ENCODE assay signal across 18 cellular contexts in the genomic region with DNA sequence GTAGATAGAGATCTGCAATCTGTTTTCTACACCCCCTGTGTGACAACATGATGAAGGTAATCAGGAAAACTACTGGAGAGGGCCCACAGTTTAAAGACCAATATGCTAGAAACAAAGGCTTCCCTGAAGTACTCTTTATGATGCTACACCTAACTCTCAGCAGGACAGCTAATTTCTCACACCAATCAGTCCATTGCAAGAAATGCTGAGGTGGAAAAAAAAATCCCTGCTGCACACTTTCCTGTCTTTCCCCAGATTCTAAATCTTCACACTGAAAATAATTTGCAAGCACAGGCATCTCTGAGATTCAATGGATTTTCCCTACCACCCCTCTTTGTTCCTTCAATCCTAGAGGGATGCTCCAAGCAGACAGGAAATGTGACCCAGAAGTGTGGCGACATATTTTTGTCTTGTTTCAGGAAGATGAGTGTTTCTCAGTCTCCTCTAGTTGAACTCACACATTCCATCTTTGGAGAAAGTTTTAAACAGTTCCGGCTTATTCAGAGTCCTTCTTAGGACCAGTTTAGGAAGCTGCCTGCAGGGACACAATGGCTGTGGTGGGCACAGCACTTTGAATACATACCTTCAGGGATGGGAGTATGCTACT.
DNase-seq lines count a peak whose midpoint lies in the region; ATAC-seq and TF ChIP-seq lines count a peak whose summit lies in the region.
"Had no signal": no experiment of that assay in that cellular context is flagged by ENCODE, and none has a peak within 500 bp of the region (broad histone marks: within the 10 kb centered on the region; RNA-seq: fewer than 3 reads in every experiment).

No MANE protein-coding gene starts in this region.

- H2BK20ac ChIP-seq in IMR-90 (ENCODE audit: low read depth, low read length), result no peak overlapping the region

- no peaks in the 10 kb centered on the region for H3K9me1 ChIP-seq in IMR-90 (ENCODE audit: insufficient read depth, low read length)

- H3K23ac ChIP-seq in IMR-90 (ENCODE audit: low read depth, low read length) (no peak overlapping the region), mesenchymal stem cell (ENCODE audit: low read length in 2 of 2) (no peak overlapping the region)

- BruUV-seq in IMR-90 (replicated peaks; lab: Mats Ljungman, UMichigan), result no TSS peak

- H3K27ac ChIP-seq in IMR-90 (ENCODE audit: insufficient read depth, low read length), result no peak overlapping the region
- H3K27ac ChIP-seq in mesenchymal stem cell (ENCODE audit: low read length, poor library complexity, severe bottlenecking), result no peak overlapping the region

- ATAC-seq in IMR-90 (ENCODE audit: low read depth), result peak; percentile 63
- ATAC-seq in HG03097 (IDR thresholded peaks at IDR 0.05; ENCODE audit: low FRiP score, unreplicated experiment), result no peak
- ATAC-seq in GM21528 (IDR thresholded peaks at IDR 0.05; ENCODE audit: low FRiP score, unreplicated experiment), result no peak
- ATAC-seq in left colon, result no peak
- ATAC-seq: SK-N-SH treated with all-trans-retinoic acid at 6 μM for 48 hours had no signal

- H3K4ac ChIP-seq in IMR-90 (ENCODE audit: low read depth, low read length), result no peak overlapping the region
- H3K4ac ChIP-seq in mesenchymal stem cell (ENCODE audit: low read depth in 1 of 2, low read length in 2 of 2), result no peak overlapping the region

- no peak overlapping the region for H3K56ac ChIP-seq in IMR-90 (ENCODE audit: extremely low read depth, insufficient read depth, low read length)

- no peak for TF ChIP-seq POLR2A in IMR-90 (IDR thresholded peaks at IDR 0.05; ENCODE audit: low read depth, low read length)

- H3K4me3 ChIP-seq in IMR-90 (ENCODE audit: insufficient read depth, low read depth, low read length), result no peak overlapping the region
- H3K4me3 ChIP-seq in mesenchymal stem cell (ENCODE audit: insufficient read depth in 1 of 2, low read depth in 1 of 2, low read length in 2 of 2), result no peak overlapping the region

- H3K9me3 ChIP-seq in IMR-90 (ENCODE audit: control insufficient read depth, insufficient read depth, low read length), result no peaks in the 10 kb centered on the region
- H3K9me3 ChIP-seq in mesenchymal stem cell (ENCODE audit: control insufficient read depth, low read length), result no peaks in the 10 kb centered on the region

- H4K20me1 ChIP-seq in IMR-90 (ENCODE audit: insufficient read depth, low read length), result no peaks in the 10 kb centered on the region

- H3K27me3 ChIP-seq in IMR-90 (ENCODE audit: control insufficient read depth, insufficient read depth, low read length), result peaks cover 3% of the 10 kb centered on the region
- peaks cover 0 to 16% of the 10 kb centered on the region in 2 experiments for H3K27me3 ChIP-seq in mesenchymal stem cell (ENCODE audit: control insufficient read depth in 1 of 2, insufficient read depth in 1 of 2, low read length in 2 of 2)

- H3K14ac ChIP-seq in IMR-90 (replicated peaks; ENCODE audit: low read depth, low read length), result no peak overlapping the region
- H3K14ac ChIP-seq in mesenchymal stem cell (ENCODE audit: low read length in 2 of 2), result no peak overlapping the region

- TF ChIP-seq RAD21 in IMR-90 (IDR thresholded peaks at IDR 0.05; ENCODE audit: low read length), result no peak

- H4K91ac ChIP-seq in IMR-90 (ENCODE audit: insufficient read depth, low read depth, low read length) (no peak overlapping the region), mesenchymal stem cell (ENCODE audit: low read length) (no peak overlapping the region)

- in situ Hi-C loops in IMR-90 (cut with MboI; ENCODE audit: low sequenced_read_pairs), result no loop called here

- H2AFZ ChIP-seq in IMR-90 (replicated peaks; ENCODE audit: low read length, poor library complexity), result no peak overlapping the region
- no peak overlapping the region for H2AFZ ChIP-seq in mesenchymal stem cell (ENCODE audit: low read depth, low read length)

- no peak overlapping the region for H2AK9ac ChIP-seq in IMR-90 (replicated peaks; ENCODE audit: low read depth, low read length, poor library complexity)

- POLR2A ChIA-PET in IMR-90 (lab: Charles Lee; ENCODE audit: unreplicated experiment), result no interaction called here

- H3K4me1 ChIP-seq in IMR-90 (ENCODE audit: control insufficient read depth, insufficient read depth, low read length) (no peaks in the 10 kb centered on the region; the same call in 1 of the 2 replicates), mesenchymal stem cell (ENCODE audit: control insufficient read depth, insufficient read depth, low read depth, low read length) (no peaks in the 10 kb centered on the region)

- H4K5ac ChIP-seq in IMR-90 (ENCODE audit: low read depth, low read length), result no peak overlapping the region

- H3K9ac ChIP-seq in IMR-90 (ENCODE audit: low read depth, low read length) (no peak overlapping the region), mesenchymal stem cell (ENCODE audit: low read length) (no peak overlapping the region)

- no peak overlapping the region for H2AK5ac ChIP-seq in IMR-90 (ENCODE audit: low read depth, low read length)
- no peak overlapping the region for H2AK5ac ChIP-seq in mesenchymal stem cell (ENCODE audit: low read length, severe bottlenecking)

- H2BK15ac ChIP-seq in IMR-90 (ENCODE audit: low read depth, low read length) (no peak overlapping the region), mesenchymal stem cell (ENCODE audit: low read depth, poor library complexity, severe bottlenecking) (no peak overlapping the region)

- TF ChIP-seq CTCF in IMR-90 (conservative IDR thresholded peaks at IDR 0.05; ENCODE audit: low read depth, low read length), result no peak

- H2BK120ac ChIP-seq in IMR-90 (ENCODE audit: low read depth, low read length) (no peak overlapping the region), mesenchymal stem cell (ENCODE audit: low read depth, low read length) (no peak overlapping the region)

- no peak overlapping the region for H2BK12ac ChIP-seq in mesenchymal stem cell (ENCODE audit: low read length in 2 of 2)

- H2BK5ac ChIP-seq in IMR-90 (ENCODE audit: low read depth, low read length, poor library complexity, severe bottlenecking), result no peak overlapping the region
- H2BK5ac ChIP-seq in mesenchymal stem cell (ENCODE audit: low read depth, low read length, poor library complexity, severe bottlenecking), result no peak overlapping the region

- dilution Hi-C loops in IMR-90 (cut with HindIII; ENCODE audit: low sequenced_read_pairs, unreplicated experiment), result no loop called here

- H3K4me2 ChIP-seq in IMR-90 (ENCODE audit: low read depth, low read length) (no peak overlapping the region), mesenchymal stem cell (ENCODE audit: low read length, poor library complexity, severe bottlenecking) (no peak overlapping the region)

- no peaks in the 10 kb centered on the region for H3K79me1 ChIP-seq in IMR-90 (ENCODE audit: low read depth in 1 of 2, low read length in 2 of 2)
- H3K79me1 ChIP-seq in mesenchymal stem cell (replicated peaks; ENCODE audit: low read length, poor library complexity, severe bottlenecking), result no peaks in the 10 kb centered on the region

- CTCF ChIA-PET in IMR-90 (lab: Yijun Ruan, JAX), result no interaction called here

- no peak overlapping the region for H3K18ac ChIP-seq in IMR-90 (ENCODE audit: low read depth, low read length)
- no peak overlapping the region for H3K18ac ChIP-seq in mesenchymal stem cell (ENCODE audit: low read depth in 1 of 2, low read length in 2 of 2)

- DNase-seq in IMR-90, result peak; percentile 36
- peak; percentile 38 for DNase-seq in dermis blood vessel endothelial cell
- DNase-seq in mesenchymal stem cell, result peak; percentile 14
- DNase-seq in SHP77 (lab: John Stamatoyannopoulos, UW), result no peak
- DNase-seq in left colon, result no peak
- DNase-seq: ACHN, DMS79 treated with DMSO at 0.1 percent for 48 hours, H9, MV-4-11, NCI-H1694 treated with DMSO at 0.1 percent for 48 hours, NCI-H2107, NCI-H510A treated with DMSO at 0.1 percent for 48 hours, NCI-H774, RPMI8226, SIG-M5 had no signal

- H3K36me3 ChIP-seq in IMR-90 (ENCODE audit: control insufficient read depth, insufficient read depth, low read length) (no peaks in the 10 kb centered on the region), mesenchymal stem cell (ENCODE audit: control insufficient read depth in 1 of 2, insufficient read depth in 2 of 2, low read depth in 1 of 2, low read length in 2 of 2) (no peaks in the 10 kb centered on the region)

- no peak overlapping the region for H4K8ac ChIP-seq in IMR-90 (ENCODE audit: low read depth in 2 of 2, low read length in 2 of 2)
- H4K8ac ChIP-seq in mesenchymal stem cell (ENCODE audit: low read length), result no peak overlapping the region

- no CpG with 5 or more reads among the region's 2 CpGs for WGBS in IMR-90 (ENCODE audit: extremely low coverage in 2 of 2, insufficient read length in 1 of 2), 2 experiments
- WGBS in mesenchymal stem cell, result 25% methylated on average over 1 of the region's 2 CpGs

- intact Hi-C loops in IMR-90 (cut with micrococcal nuclease), result no loop called here
- intact Hi-C loops in left colon (cut with DNase I, micrococcal nuclease), result no loop called here

TF ChIP-seq in IMR-90, 13 proteins besides CTCF, POLR2A, EP300 and RAD21:
- TF ChIP-seq FOS (IDR thresholded peaks at IDR 0.05; ENCODE audit: low read depth, low read length) (no peak), MAFK (IDR thresholded peaks at IDR 0.05; ENCODE audit: low read depth, low read length) (peak; percentile 50)

Comparison
In these comparisons a context has a peak if more than half of its experiments do, and no peak if none do; other contexts are left out.
1. DNase-seq: peak in IMR-90 (single experiment), dermis blood vessel endothelial cell (single experiment) and mesenchymal stem cell (single experiment); none in SHP77 (0 of 2) and left colon (0 of 2).